28 cellular contexts compared by ENCODE assay signal in the genomic region with DNA sequence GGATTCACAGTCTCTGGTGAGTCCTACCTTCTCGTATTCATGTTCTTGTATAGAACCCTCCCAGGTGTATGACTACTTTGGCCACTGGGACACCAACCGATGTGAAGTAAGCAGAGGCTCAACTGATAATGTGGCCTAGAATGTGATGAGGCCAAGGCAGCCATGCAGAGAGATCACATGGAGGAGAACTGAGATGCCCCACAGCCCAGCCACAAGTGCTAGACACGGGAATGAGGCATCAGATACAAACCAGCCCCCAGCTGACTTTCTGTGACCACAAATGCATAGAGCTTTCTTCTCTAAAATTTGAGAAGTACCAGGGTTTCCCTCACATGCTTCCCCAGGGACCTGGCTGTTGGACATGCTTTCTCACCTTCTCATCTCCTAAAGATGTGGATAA.
"Had no signal": no experiment of that assay in that cellular context is flagged by ENCODE, and none has a peak within 500 bp of the region (broad histone marks: within the 10 kb centered on the region; RNA-seq: fewer than 3 reads in every experiment).

No MANE protein-coding gene starts in this region.

- H3K4me3 ChIP-seq: PC-9, SJCRH30, SK-N-MC had no signal

- H3K36me3 ChIP-seq: SJCRH30 had no signal

- H3K27me3 ChIP-seq: SJCRH30 had no signal

- H3K9me3 ChIP-seq: SJCRH30 had no signal

- H3K4me2 ChIP-seq: KMS-11, PC-9 had no signal

- DNase-seq: Karpas-422, MM.1S, MV-4-11, NCI-H1092, NCI-H1105, NCI-H1417 treated with DMSO at 0.1 percent for 48 hours, NCI-H1436 treated with DMSO at 0.1 percent for 48 hours, NCI-H1694 treated with DMSO at 0.1 percent for 48 hours, NCI-H187 treated with DMSO at 0.1 percent for 48 hours, NCI-H2029, NCI-H2081, NCI-H2171 treated with DMSO at 0.1 percent for 48 hours, NCI-H345, NCI-H446, NCI-H510A treated with DMSO at 0.1 percent for 48 hours, NCI-H524 treated with DMSO at 0.1 percent for 48 hours, NCI-H748 treated with DMSO at 0.1 percent for 48 hours, NCI-H82, PC-9, SHP77, SIG-M5, SJCRH30 had no signal

- ATAC-seq: Panc1, Right ventricle myocardium inferior, SK-N-SH treated with all-trans-retinoic acid at 6 μM for 48 hours had no signal

- H3K9ac ChIP-seq: KMS-11 had no signal

- H3K4me1 ChIP-seq: SJCRH30 had no signal

- H3K27ac ChIP-seq: KMS-11, PC-9, RWPE1, SJCRH30, SK-N-MC had no signal
